In the genomic region with DNA sequence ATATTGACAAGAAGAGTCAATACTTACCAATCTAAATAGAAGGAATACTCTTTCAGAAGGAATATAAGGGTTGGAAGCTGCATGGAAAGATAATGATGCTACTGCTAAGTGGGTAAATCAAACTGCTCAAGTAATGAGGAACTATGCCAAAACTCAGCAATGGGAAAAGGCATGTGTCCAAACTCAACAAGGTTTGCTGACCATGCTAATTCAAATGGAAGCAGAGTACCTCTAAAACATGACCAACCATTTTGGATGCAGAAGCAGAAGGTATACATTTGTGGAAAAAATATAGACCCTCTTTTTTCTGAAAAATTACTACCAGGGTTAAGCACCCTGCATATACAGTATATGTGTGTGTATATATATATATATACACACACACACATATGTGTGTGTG, we compare ENCODE assay signal across 29 cellular contexts.
"Had no signal": no experiment of that assay in that cellular context is flagged by ENCODE, and none has a peak within 500 bp of the region (broad histone marks: within the 10 kb centered on the region; RNA-seq: fewer than 3 reads in every experiment).

No MANE protein-coding gene starts in this region.

- H3K4me1 Mint-ChIP-seq: T-cell had no signal

- ATAC-seq: Panc1, Right ventricle myocardium inferior, SK-N-SH treated with all-trans-retinoic acid at 6 μM for 48 hours, T-cell had no signal

- H3K4me1 ChIP-seq: SJCRH30 had no signal

- H3K36me3 Mint-ChIP-seq: T-cell had no signal

- H3K4me2 ChIP-seq: PC-9 had no signal

- H3K27ac Mint-ChIP-seq: T-cell had no signal

- DNase-seq: MG63, MV-4-11, NCI-H1092, NCI-H1105, NCI-H1417 treated with DMSO at 0.1 percent for 48 hours, NCI-H1436 treated with DMSO at 0.1 percent for 48 hours, NCI-H1694 treated with DMSO at 0.1 percent for 48 hours, NCI-H187 treated with DMSO at 0.1 percent for 48 hours, NCI-H2029, NCI-H2081, NCI-H2171 treated with DMSO at 0.1 percent for 48 hours, NCI-H2227 treated with DMSO at 0.1 percent for 48 hours, NCI-H345, NCI-H446, NCI-H510A treated with DMSO at 0.1 percent for 48 hours, NCI-H524 treated with DMSO at 0.1 percent for 48 hours, NCI-H526 treated with DMSO at 0.1 percent for 48 hours, NCI-H774, PC-9, SHP77, SIG-M5, SJCRH30, T-cell had no signal

- H3K9me3 ChIP-seq: MG63, SJCRH30 had no signal

- H3K27me3 ChIP-seq: SJCRH30 had no signal

- FAIRE-seq: RCC 7860 had no signal

- H3K4me3 ChIP-seq: MG63, PC-9, SJCRH30, SK-N-MC had no signal

- H2AFZ ChIP-seq: PC-9 had no signal

- H3K36me3 ChIP-seq: MG63, SJCRH30 had no signal

- H3K4me3 Mint-ChIP-seq: T-cell had no signal

- H3K27ac ChIP-seq: PC-9, RWPE1, SJCRH30, SK-N-MC had no signal
